ENCODE assay signal across 1 cellular context in the genomic region with DNA sequence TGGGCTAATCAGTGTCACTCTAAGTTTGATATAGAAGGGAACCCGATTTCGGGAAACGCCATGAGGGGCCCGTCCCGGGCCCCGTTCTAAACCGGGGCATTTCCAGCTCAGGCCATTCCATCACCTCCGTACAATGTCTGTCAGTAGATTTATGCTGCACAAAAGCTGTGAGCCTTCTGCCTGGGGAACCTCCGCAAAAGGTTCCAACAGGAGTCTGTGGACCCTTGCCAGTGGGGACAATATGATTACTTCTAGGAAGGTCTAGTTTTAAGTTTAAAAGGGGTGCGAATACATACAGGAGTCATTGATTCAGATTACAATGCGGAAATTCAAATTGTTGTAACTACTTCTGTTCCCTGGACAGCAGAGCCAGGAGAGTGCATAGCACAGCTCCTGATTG.
TF ChIP-seq lines count a peak whose summit lies in the region.

No MANE protein-coding gene starts in this region.

TF ChIP-seq in endothelial cell of umbilical vein, 7 proteins besides CTCF, POLR2A, EP300 and RAD21:
- TF ChIP-seq POLR2AphosphoS5 (IDR thresholded peaks at IDR 0.05; ENCODE audit: insufficient read depth, low read depth, low read length) (no peak), MYC (IDR thresholded peaks at IDR 0.05; ENCODE audit: low read depth, low read length) (no peak), GATA2 (IDR thresholded peaks at IDR 0.05; ENCODE audit: insufficient read depth, insufficient read length, low read depth, low read length) (no peak), JUN (IDR thresholded peaks at IDR 0.05; ENCODE audit: borderline replicate concordance, insufficient read depth, insufficient read length, low read depth) (no peak), FOS (IDR thresholded peaks at IDR 0.05; ENCODE audit: borderline replicate concordance, insufficient read depth, low read length) (no peak), EZH2 (IDR thresholded peaks at IDR 0.05; ENCODE audit: borderline replicate concordance, low read depth, low read length, severe bottlenecking) (no peak)
- TF ChIP-seq, protein P1, sequence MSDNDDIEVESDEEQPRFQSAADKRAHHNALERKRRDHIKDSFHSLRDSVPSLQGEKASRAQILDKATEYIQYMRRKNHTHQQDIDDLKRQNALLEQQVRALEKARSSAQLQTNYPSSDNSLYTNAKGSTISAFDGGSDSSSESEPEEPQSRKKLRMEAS (IDR thresholded peaks at IDR 0.05; ENCODE audit: insufficient read depth, insufficient read length): no peak
TF ChIP-seq in endothelial cell of umbilical vein: peak in this region for 0.
